ENCODE assay signal across 15 cellular contexts in the genomic region with DNA sequence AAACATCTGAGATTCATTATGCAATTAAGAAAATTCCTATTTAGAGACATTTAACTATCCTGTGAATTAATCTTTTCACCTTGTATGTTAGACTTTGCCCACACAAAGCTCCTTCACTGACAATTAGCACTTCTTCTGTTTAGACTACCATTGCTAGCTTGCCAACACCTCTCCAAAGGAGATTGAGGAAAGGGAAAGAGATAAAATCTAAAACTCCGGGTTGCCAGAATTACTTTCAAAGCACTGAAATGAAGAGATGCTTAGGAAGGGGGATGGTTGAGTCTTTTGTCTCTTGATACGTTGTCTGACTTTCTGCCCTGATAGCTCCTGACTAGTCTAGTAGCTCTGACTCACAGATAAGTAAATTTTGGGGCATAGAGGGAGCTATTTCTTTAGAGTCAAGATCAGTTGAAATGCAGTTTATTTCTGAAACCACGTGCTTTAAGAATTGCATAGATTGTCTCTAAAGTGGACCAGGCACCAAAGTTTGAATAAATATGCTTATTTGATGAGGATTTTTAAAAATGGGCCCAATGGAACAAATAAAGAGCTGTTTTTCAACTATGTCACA.
DNase-seq lines count a peak whose midpoint lies in the region; ATAC-seq and TF ChIP-seq lines count a peak whose summit lies in the region.
"Had no signal": no experiment of that assay in that cellular context is flagged by ENCODE, and none has a peak within 500 bp of the region (broad histone marks: within the 10 kb centered on the region; RNA-seq: fewer than 3 reads in every experiment).

No MANE protein-coding gene starts in this region.

- H3K4me2 ChIP-seq in GM23248 (ENCODE audit: unreplicated experiment) (peak overlapping the region; percentile 16), mesendoderm (ENCODE audit: low read length) (no peak overlapping the region)

- no peaks in the 10 kb centered on the region for H3K79me2 ChIP-seq in GM23248 (ENCODE audit: insufficient read depth)
- no peaks in the 10 kb centered on the region for H3K79me2 ChIP-seq in mesendoderm (ENCODE audit: control insufficient read depth, insufficient read depth, low read length)

- no peak overlapping the region for H3K23ac ChIP-seq in mesendoderm (ENCODE audit: low read length)

- 7 to 8% methylated on average over 3 of the region's 3 CpGs for WGBS in GM23248 (ENCODE audit: low coverage in 1 of 2, low lambda C conversion rate in 2 of 2, missing lambda C conversion rate in 2 of 2), 2 experiments
- no CpG with 5 or more reads among the region's 3 CpGs for WGBS in mesendoderm (ENCODE audit: extremely low coverage, insufficient coverage, low lambda C conversion rate)
- WGBS in adrenal gland, 4 donors, result 15 to 35% (median 29%) methylated on average over 3 of the region's 3 CpGs
- WGBS in gastroesophageal sphincter (ENCODE audit: low coverage in 1 of 2), 2 donors, result 21 to 48% methylated on average over 3 of the region's 3 CpGs

- no peak for TF ChIP-seq EP300 in gastroesophageal sphincter (IDR thresholded peaks at IDR 0.05)

- H3K9me3 ChIP-seq in GM23248 (ENCODE audit: low read depth) (no peaks in the 10 kb centered on the region), adrenal gland (replicated peaks in 1 of 3) (no peaks in the 10 kb centered on the region), gastroesophageal sphincter (no peaks in the 10 kb centered on the region)
- H3K9me3 ChIP-seq: ovary, upper lobe of right lung had no signal

- no peak overlapping the region for H4K8ac ChIP-seq in mesendoderm (ENCODE audit: low read depth, low read length)

- no peak overlapping the region for H4K5ac ChIP-seq in mesendoderm (ENCODE audit: low read length)

- in situ Hi-C loops in GM23248 (cut with MboI), result no loop called here

- DNase-seq in GM23248 (peak; percentile 48), NCI-H1105 treated with DMSO at 0.1 percent for 48 hours (lab: John Stamatoyannopoulos, UW) (peak; percentile 88), dedifferentiated amniotic fluid mesenchymal stem cell (ENCODE audit: extremely low spot score) (peak; percentile 41), mesendoderm (peak; percentile 94), adrenal gland (no peak), NOMO-1 (lab: John Stamatoyannopoulos, UW; ENCODE audit: unreplicated experiment in 2 of 2) (no peak)
- DNase-seq: aorta, midbrain, NCI-H1092, NCI-H510A treated with DMSO at 0.1 percent for 48 hours, ovary, upper lobe of right lung had no signal

- H3K27me3 ChIP-seq in GM23248 (replicated peaks; ENCODE audit: insufficient read depth), result no peaks in the 10 kb centered on the region
- no peaks in the 10 kb centered on the region for H3K27me3 ChIP-seq in mesendoderm (ENCODE audit: insufficient read depth, low read length, poor library complexity)
- H3K27me3 ChIP-seq in adrenal gland, result no peaks in the 10 kb centered on the region
- no peaks in the 10 kb centered on the region for H3K27me3 ChIP-seq in gastroesophageal sphincter
- H3K27me3 ChIP-seq: ovary, upper lobe of right lung had no signal

- peak overlapping the region; percentile 76 for H2AFZ ChIP-seq in GM23248

- H2BK5ac ChIP-seq in mesendoderm (ENCODE audit: low read length), result no peak overlapping the region

- no peak overlapping the region for H3K56ac ChIP-seq in mesendoderm (ENCODE audit: low read length)

- TF ChIP-seq POLR2A in adrenal gland (IDR thresholded peaks at IDR 0.05) (no peak), gastroesophageal sphincter (IDR thresholded peaks at IDR 0.05) (no peak)

- no peak for ATAC-seq in GM21717 (IDR thresholded peaks at IDR 0.05; ENCODE audit: unreplicated experiment)
- ATAC-seq in gastroesophageal sphincter, result no peak
- ATAC-seq: upper lobe of right lung had no signal

- no peak overlapping the region for H3K4ac ChIP-seq in mesendoderm (ENCODE audit: low read depth, low read length)

- intact Hi-C loops in adrenal gland (cut with DNase I), result no loop called here

- no peak for TF ChIP-seq CTCF in adrenal gland (IDR thresholded peaks at IDR 0.05)
- no peak for TF ChIP-seq CTCF in gastroesophageal sphincter (IDR thresholded peaks at IDR 0.05)

- no peak overlapping the region for H3K9ac ChIP-seq in GM23248
- no peak overlapping the region for H3K9ac ChIP-seq in mesendoderm (ENCODE audit: low read length)

- no peaks in the 10 kb centered on the region for H4K20me1 ChIP-seq in GM23248 (ENCODE audit: insufficient read depth)

- H3K4me3 ChIP-seq in GM23248 (no peak overlapping the region), mesendoderm (ENCODE audit: low read length) (no peak overlapping the region), adrenal gland (no peak overlapping the region), gastroesophageal sphincter (no peak overlapping the region)
- H3K4me3 ChIP-seq: ovary, upper lobe of right lung had no signal

- H3K9me2 ChIP-seq in GM23248 (ENCODE audit: insufficient read depth), result no peaks in the 10 kb centered on the region

- no peaks in the 10 kb centered on the region for H3K36me3 ChIP-seq in GM23248 (ENCODE audit: low read depth)
- H3K36me3 ChIP-seq in mesendoderm (ENCODE audit: control insufficient read depth, insufficient read depth, low read length), result no peaks in the 10 kb centered on the region
- H3K36me3 ChIP-seq in adrenal gland (replicated peaks in 1 of 2), result no peaks in the 10 kb centered on the region
- no peaks in the 10 kb centered on the region for H3K36me3 ChIP-seq in gastroesophageal sphincter
- H3K36me3 ChIP-seq: ovary, upper lobe of right lung had no signal

- no peak overlapping the region for H2BK120ac ChIP-seq in mesendoderm (ENCODE audit: low read depth, low read length)

- H3K79me1 ChIP-seq in mesendoderm (ENCODE audit: low read length), result no peaks in the 10 kb centered on the region

- no peak overlapping the region for H2BK15ac ChIP-seq in mesendoderm (replicated peaks; ENCODE audit: low read depth)

- no peak overlapping the region for H3K27ac ChIP-seq in GM23248
- no peak overlapping the region for H3K27ac ChIP-seq in mesendoderm (ENCODE audit: low read depth, low read length)
- no peak overlapping the region for H3K27ac ChIP-seq in adrenal gland
- H3K27ac ChIP-seq in gastroesophageal sphincter, result no peak overlapping the region
- H3K27ac ChIP-seq: HL-60, ovary, upper lobe of right lung had no signal

- no peak overlapping the region for H2AK5ac ChIP-seq in mesendoderm (ENCODE audit: low read length)

- H3K18ac ChIP-seq in mesendoderm (ENCODE audit: low read length), result no peak overlapping the region

- H3F3A ChIP-seq in GM23248 (ENCODE audit: insufficient read depth), result 0 out of 2 replicates have a peak, but pooled peaks cover 4% of the 10 kb centered on the region

- peaks cover 8% of the 10 kb centered on the region; the same call in 1 of the 2 replicates for H3K4me1 ChIP-seq in GM23248 (ENCODE audit: insufficient read depth)
- peaks cover 4% of the 10 kb centered on the region for H3K4me1 ChIP-seq in mesendoderm (ENCODE audit: control insufficient read depth, low read depth, low read length)
- H3K4me1 ChIP-seq in adrenal gland (replicated peaks in 1 of 2), result no peaks in the 10 kb centered on the region
- H3K4me1 ChIP-seq in gastroesophageal sphincter, result no peaks in the 10 kb centered on the region
- H3K4me1 ChIP-seq: upper lobe of right lung had no signal

Comparison
In these comparisons a context has a peak if more than half of its experiments do, and no peak if none do; other contexts are left out.
1. DNase-seq: peak in GM23248 (single experiment), NCI-H1105 treated with DMSO at 0.1 percent for 48 hours (single experiment), dedifferentiated amniotic fluid mesenchymal stem cell (single experiment) and mesendoderm (single experiment); none in adrenal gland (0 of 7) and NOMO-1 (0 of 2).